ENCODE assay signal across 1 cellular context in the genomic region with DNA sequence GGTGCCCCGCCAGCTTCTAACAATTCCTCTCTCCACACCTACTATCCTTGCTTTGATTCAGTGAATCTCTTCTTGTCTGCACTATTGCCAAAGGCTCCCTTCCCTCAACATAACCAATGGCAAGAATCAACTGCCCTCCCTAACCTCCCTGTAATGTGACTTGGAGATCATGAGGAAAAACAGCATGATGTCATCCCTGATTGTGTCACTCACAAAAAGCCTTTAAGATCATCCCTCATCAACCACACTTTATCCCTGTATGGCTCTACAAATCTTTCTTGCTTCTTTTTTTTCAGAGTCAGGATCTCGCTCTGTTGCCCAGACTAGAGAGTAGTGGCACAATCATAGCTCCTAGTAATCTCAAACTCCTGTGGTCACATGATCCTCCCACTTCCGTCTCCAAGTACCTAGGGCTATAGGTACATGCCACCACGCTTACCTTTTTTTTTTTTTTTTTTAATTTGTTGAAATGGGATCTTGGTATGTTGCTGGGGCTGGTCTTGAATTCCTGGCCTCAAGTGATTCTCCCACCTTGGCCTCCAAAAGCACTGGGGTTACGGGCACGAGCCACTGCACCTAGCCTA.
TF ChIP-seq lines count a peak whose summit lies in the region.

No MANE protein-coding gene starts in this region.

TF ChIP-seq in WTC11, 78 proteins besides CTCF, POLR2A, EP300 and RAD21 (continued from another document):
- TF ChIP-seq, protein P1, sequence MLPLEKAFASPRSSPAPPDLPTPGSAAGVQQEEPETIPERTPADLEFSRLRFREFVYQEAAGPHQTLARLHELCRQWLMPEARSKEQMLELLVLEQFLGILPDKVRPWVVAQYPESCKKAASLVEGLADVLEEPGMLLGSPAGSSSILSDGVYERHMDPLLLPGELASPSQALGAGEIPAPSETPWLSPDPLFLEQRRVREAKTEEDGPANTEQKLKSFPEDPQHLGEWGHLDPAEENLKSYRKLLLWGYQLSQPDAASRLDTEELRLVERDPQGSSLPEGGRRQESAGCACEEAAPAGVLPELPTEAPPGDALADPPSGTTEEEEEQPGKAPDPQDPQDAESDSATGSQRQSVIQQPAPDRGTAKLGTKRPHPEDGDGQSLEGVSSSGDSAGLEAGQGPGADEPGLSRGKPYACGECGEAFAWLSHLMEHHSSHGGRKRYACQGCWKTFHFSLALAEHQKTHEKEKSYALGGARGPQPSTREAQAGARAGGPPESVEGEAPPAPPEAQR (CRISPR knock-in tag; IDR thresholded peaks at IDR 0.05): no peak
- no peak for TF ChIP-seq PRRX2 (CRISPR knock-in tag; IDR thresholded peaks at IDR 0.05)
- TF ChIP-seq, protein P2, sequence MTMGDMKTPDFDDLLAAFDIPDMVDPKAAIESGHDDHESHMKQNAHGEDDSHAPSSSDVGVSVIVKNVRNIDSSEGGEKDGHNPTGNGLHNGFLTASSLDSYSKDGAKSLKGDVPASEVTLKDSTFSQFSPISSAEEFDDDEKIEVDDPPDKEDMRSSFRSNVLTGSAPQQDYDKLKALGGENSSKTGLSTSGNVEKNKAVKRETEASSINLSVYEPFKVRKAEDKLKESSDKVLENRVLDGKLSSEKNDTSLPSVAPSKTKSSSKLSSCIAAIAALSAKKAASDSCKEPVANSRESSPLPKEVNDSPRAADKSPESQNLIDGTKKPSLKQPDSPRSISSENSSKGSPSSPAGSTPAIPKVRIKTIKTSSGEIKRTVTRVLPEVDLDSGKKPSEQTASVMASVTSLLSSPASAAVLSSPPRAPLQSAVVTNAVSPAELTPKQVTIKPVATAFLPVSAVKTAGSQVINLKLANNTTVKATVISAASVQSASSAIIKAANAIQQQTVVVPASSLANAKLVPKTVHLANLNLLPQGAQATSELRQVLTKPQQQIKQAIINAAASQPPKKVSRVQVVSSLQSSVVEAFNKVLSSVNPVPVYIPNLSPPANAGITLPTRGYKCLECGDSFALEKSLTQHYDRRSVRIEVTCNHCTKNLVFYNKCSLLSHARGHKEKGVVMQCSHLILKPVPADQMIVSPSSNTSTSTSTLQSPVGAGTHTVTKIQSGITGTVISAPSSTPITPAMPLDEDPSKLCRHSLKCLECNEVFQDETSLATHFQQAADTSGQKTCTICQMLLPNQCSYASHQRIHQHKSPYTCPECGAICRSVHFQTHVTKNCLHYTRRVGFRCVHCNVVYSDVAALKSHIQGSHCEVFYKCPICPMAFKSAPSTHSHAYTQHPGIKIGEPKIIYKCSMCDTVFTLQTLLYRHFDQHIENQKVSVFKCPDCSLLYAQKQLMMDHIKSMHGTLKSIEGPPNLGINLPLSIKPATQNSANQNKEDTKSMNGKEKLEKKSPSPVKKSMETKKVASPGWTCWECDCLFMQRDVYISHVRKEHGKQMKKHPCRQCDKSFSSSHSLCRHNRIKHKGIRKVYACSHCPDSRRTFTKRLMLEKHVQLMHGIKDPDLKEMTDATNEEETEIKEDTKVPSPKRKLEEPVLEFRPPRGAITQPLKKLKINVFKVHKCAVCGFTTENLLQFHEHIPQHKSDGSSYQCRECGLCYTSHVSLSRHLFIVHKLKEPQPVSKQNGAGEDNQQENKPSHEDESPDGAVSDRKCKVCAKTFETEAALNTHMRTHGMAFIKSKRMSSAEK (CRISPR knock-in tag; IDR thresholded peaks at IDR 0.05; ENCODE audit: borderline replicate concordance): no peak
- TF ChIP-seq, protein P3, sequence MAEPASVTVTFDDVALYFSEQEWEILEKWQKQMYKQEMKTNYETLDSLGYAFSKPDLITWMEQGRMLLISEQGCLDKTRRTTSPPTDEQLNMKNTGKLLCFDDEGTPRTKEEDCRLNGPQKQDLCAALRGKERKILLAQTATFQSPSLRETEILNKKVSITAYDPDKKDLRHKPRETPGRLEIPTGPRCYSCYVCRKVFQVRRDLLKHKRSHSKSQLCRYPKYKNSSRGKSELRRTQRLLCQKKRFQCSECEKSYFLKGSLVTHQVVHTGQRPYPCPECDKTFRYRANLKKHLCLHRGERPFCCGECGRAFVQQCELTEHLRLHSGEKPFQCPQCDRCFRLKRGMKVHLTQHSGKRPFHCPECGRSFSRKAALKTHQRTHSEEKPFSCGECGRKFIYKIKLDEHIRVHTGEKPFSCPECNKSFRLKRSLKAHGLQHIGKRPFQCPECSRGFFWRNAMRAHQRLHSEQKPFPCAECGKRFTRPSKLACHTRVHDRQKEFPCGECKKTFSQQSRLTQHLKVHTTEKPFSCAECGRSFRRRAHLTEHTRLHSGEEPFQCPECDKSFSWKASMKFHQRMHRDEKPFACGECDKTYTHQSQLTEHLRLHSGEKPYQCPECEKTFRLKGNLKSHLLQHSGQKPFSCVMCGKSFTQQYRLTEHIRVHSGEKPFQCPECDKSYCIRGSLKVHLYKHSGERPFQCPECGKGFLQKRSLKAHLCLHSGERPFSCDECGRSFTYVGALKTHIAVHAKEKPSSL (CRISPR knock-in tag; conservative IDR thresholded peaks at IDR 0.05): no peak
- no peak for TF ChIP-seq RELA (CRISPR knock-in tag; IDR thresholded peaks at IDR 0.05; ENCODE audit: borderline replicate concordance)
- TF ChIP-seq, protein P4, sequence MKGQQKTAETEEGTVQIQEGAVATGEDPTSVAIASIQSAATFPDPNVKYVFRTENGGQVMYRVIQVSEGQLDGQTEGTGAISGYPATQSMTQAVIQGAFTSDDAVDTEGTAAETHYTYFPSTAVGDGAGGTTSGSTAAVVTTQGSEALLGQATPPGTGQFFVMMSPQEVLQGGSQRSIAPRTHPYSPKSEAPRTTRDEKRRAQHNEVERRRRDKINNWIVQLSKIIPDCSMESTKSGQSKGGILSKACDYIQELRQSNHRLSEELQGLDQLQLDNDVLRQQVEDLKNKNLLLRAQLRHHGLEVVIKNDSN (CRISPR knock-in tag; IDR thresholded peaks at IDR 0.05): no peak
- no peak for TF ChIP-seq TP53 (CRISPR knock-in tag; IDR thresholded peaks at IDR 0.05)
- TF ChIP-seq FOXK1 (CRISPR knock-in tag; IDR thresholded peaks at IDR 0.05): no peak
- no peak for TF ChIP-seq ZNF121 (CRISPR knock-in tag; IDR thresholded peaks at IDR 0.05)
- TF ChIP-seq, protein P5, sequence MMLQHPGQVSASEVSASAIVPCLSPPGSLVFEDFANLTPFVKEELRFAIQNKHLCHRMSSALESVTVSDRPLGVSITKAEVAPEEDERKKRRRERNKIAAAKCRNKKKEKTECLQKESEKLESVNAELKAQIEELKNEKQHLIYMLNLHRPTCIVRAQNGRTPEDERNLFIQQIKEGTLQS (CRISPR knock-in tag; conservative IDR thresholded peaks at IDR 0.05): no peak
- no peak for TF ChIP-seq RORB (CRISPR knock-in tag; IDR thresholded peaks at IDR 0.05)
- no peak for TF ChIP-seq ZBTB21 (CRISPR knock-in tag; IDR thresholded peaks at IDR 0.05; ENCODE audit: borderline replicate concordance)
- TF ChIP-seq, protein P6, sequence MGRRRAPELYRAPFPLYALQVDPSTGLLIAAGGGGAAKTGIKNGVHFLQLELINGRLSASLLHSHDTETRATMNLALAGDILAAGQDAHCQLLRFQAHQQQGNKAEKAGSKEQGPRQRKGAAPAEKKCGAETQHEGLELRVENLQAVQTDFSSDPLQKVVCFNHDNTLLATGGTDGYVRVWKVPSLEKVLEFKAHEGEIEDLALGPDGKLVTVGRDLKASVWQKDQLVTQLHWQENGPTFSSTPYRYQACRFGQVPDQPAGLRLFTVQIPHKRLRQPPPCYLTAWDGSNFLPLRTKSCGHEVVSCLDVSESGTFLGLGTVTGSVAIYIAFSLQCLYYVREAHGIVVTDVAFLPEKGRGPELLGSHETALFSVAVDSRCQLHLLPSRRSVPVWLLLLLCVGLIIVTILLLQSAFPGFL (CRISPR knock-in tag; IDR thresholded peaks at IDR 0.05; ENCODE audit: borderline replicate concordance): no peak
- TF ChIP-seq, protein P7, sequence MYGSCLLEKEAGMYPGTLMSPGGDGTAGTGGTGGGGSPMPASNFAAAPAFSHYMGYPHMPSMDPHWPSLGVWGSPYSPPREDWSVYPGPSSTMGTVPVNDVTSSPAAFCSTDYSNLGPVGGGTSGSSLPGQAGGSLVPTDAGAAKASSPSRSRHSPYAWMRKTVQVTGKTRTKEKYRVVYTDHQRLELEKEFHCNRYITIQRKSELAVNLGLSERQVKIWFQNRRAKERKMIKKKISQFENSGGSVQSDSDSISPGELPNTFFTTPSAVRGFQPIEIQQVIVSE (CRISPR knock-in tag; IDR thresholded peaks at IDR 0.05; ENCODE audit: borderline replicate concordance): no peak
TF ChIP-seq in WTC11: peak in this region for 0.
